In the genomic region with DNA sequence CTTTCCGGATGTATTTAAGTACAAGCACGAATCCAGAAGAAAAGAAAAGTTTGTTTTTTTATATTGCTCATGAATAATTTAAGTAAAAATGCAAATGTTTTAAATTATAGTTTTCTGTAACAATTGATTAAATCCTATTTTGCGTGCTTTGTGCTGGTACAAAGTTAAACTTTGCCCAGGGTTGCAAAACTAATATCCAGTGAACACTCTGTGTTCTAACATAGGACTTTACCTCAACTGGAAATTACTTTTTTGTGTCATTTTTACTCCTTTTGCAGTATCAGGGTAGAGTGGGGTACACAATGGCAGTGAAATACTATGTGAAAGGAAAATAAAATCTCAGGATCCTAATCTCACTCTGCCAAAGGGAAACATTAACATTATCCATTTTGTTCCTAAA, we compare ENCODE assay signal across 8 cellular contexts.
"Had no signal": no experiment of that assay in that cellular context is flagged by ENCODE, and none has a peak within 500 bp of the region (broad histone marks: within the 10 kb centered on the region; RNA-seq: fewer than 3 reads in every experiment).

No MANE protein-coding gene starts in this region.

- DNase-seq: GOT3, H7, HFFc6, IMR-90 had no signal

- H3K27ac ChIP-seq: HL-60 had no signal

- FAIRE-seq: K562 had no signal

- ATAC-seq: HCT116, K562 had no signal

- H3K27ac Mint-ChIP-seq: HFFc6 had no signal

- H3K4me3 Mint-ChIP-seq: HFFc6 had no signal

- H3K4me3 ChIP-seq: HAP-1, K562 had no signal

- H3K9me3 ChIP-seq: HAP-1 had no signal

- H3K36me3 ChIP-seq: HAP-1 had no signal
